Comparison of ENCODE assay signal across 11 cellular contexts in the genomic region with DNA sequence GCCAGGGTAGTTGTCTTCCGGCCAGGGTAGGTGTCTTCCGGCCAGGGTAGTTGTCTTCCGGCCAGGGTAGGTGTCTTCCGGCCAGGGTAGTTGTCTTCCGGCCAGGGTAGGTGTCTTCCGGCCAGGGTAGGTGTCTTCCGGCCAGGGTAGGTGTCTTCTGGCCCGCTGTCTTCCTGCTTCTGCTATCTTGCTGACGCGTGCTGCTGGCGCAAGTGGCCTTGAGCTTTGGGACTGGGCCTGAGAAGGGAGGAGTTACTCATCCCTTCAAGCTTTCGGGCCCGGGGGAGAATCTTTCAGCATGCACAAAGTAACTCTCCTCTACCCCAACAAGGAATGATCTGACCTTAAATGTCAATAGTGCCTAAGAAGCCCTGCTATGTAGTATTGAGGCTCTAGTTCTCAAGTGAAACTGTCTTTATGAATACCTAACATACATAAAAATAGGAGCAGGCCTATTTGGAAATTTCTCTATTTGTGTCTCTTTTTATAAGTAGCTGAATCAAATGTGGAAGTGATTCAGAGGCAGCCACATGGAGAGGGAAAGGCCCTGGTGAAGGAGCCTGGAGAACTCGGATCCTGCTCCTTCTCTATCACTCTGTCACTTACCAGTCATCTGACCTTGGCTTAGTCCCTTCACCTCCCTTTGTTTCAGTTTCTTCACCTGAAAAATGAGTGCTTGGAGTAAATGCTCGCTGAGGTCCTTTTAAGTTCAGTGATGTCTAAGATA.
DNase-seq lines count a peak whose midpoint lies in the region; ATAC-seq and TF ChIP-seq lines count a peak whose summit lies in the region.
"Had no signal": no experiment of that assay in that cellular context is flagged by ENCODE, and none has a peak within 500 bp of the region (broad histone marks: within the 10 kb centered on the region; RNA-seq: fewer than 3 reads in every experiment).

No MANE protein-coding gene starts in this region.

- H4K5ac ChIP-seq in IMR-90 (ENCODE audit: low read depth, low read length), result peak overlapping the region; percentile 77; the same call in 1 of the 2 replicates

- H3K36me3 Mint-ChIP-seq in endodermal cell (ENCODE audit: low read depth), result no peaks in the 10 kb centered on the region

- peak; percentile 44; the same call in 1 of the 2 replicates for ATAC-seq in IMR-90 (ENCODE audit: low read depth)
- ATAC-seq in lung (ENCODE audit: insufficient read depth, low FRiP score), result no peak
- no peak for ATAC-seq in HG03039 (IDR thresholded peaks at IDR 0.05; ENCODE audit: unreplicated experiment)
- ATAC-seq in GM21526 (IDR thresholded peaks at IDR 0.05; ENCODE audit: low FRiP score, unreplicated experiment), result no peak
- ATAC-seq: foreskin keratinocyte had no signal

- H3K9me3 ChIP-seq in IMR-90 (ENCODE audit: control insufficient read depth, insufficient read depth, low read length) (no peaks in the 10 kb centered on the region), endodermal cell (ENCODE audit: control insufficient read depth, low read length) (no peaks in the 10 kb centered on the region), lung (ENCODE audit: control insufficient read depth in 2 of 2, insufficient read depth in 1 of 2, low read length in 1 of 2) (no peaks in the 10 kb centered on the region), transverse colon (no peaks in the 10 kb centered on the region)

- H3K4me1 ChIP-seq in IMR-90 (ENCODE audit: control insufficient read depth, insufficient read depth, low read length) (peaks cover 9% of the 10 kb centered on the region; the same call in 1 of the 2 replicates), endodermal cell (ENCODE audit: control insufficient read depth, insufficient read depth, low read length) (peaks cover 8% of the 10 kb centered on the region), lung (ENCODE audit: control insufficient read depth in 2 of 2, insufficient read depth in 2 of 2, low read length in 2 of 2) (peaks cover 2 to 28% of the 10 kb centered on the region in 2 donors), transverse colon (peaks cover 0 to 40% (median 6%) of the 10 kb centered on the region in 4 donors)
- H3K4me1 ChIP-seq: foreskin keratinocyte had no signal

- H3K79me1 ChIP-seq in IMR-90 (ENCODE audit: low read depth in 1 of 2, low read length in 2 of 2), result peaks cover 0 to 4% of the 10 kb centered on the region in 2 experiments; a peak in 1 of 4 replicates

- H3K27ac Mint-ChIP-seq in endodermal cell, result peak overlapping the region; percentile 56
- H3K27ac Mint-ChIP-seq: activated T-helper 1 cell treated with anti-CD3 and anti-CD28 coated beads, Interleukin-12 subunit alpha, Interleukin-12 subunit beta, Interleukin-2, Interleukin-4 antibody, amounts not matched to agents 30 ng/mL and 10 ng/mL and 1 ng/mL, durations not matched to agents 14 hours and 24 hours and 36 hours had no signal

- H3K9ac ChIP-seq in IMR-90 (ENCODE audit: low read depth, low read length), result no peak overlapping the region
- H3K9ac ChIP-seq in endodermal cell (ENCODE audit: extremely low read depth, low read length, poor library complexity, severe bottlenecking), result no peak overlapping the region
- H3K9ac ChIP-seq: neural progenitor cell had no signal

- no peak overlapping the region for H3K4ac ChIP-seq in IMR-90 (ENCODE audit: low read depth, low read length)

- no peak for TF ChIP-seq EP300 in transverse colon (IDR thresholded peaks at IDR 0.05; ENCODE audit: low read depth)

- no peaks in the 10 kb centered on the region for H3K27me3 Mint-ChIP-seq in endodermal cell (ENCODE audit: insufficient read depth)

- intact Hi-C loops in IMR-90 (cut with micrococcal nuclease), result no loop called here
- intact Hi-C loops in transverse colon (cut with DNase I; ENCODE audit: low total_unique reads), result no loop called here

- no peak overlapping the region for H3K27ac ChIP-seq in IMR-90 (ENCODE audit: insufficient read depth, low read length)
- no peak overlapping the region for H3K27ac ChIP-seq in endodermal cell (ENCODE audit: low read depth, low read length)
- peak overlapping the region; percentile 68 to 77 for H3K27ac ChIP-seq in lung (ENCODE audit: low read depth in 1 of 2, low read length in 1 of 2)
- peak overlapping the region; percentile 54 to 75 (median 71) for H3K27ac ChIP-seq in transverse colon
- H3K27ac ChIP-seq: foreskin keratinocyte, neural progenitor cell had no signal

- H2BK5ac ChIP-seq in IMR-90 (ENCODE audit: low read depth, low read length, poor library complexity, severe bottlenecking), result no peak overlapping the region

- no peak for TF ChIP-seq CTCF in IMR-90 (conservative IDR thresholded peaks at IDR 0.05; ENCODE audit: low read depth, low read length)
- no peak for TF ChIP-seq CTCF in endodermal cell (conservative IDR thresholded peaks at IDR 0.05)
- TF ChIP-seq CTCF in lung (IDR thresholded peaks at IDR 0.05; ENCODE audit: control extremely low read depth, extremely low read depth), result no peak
- TF ChIP-seq CTCF in transverse colon (IDR thresholded peaks at IDR 0.05), result no peak

- peaks cover 32% of the 10 kb centered on the region for H3K4me1 Mint-ChIP-seq in endodermal cell

- H3K36me3 ChIP-seq in IMR-90 (ENCODE audit: control insufficient read depth, insufficient read depth, low read length) (peaks cover 4% of the 10 kb centered on the region; the same call in 1 of the 2 replicates), endodermal cell (ENCODE audit: control insufficient read depth, insufficient read depth, low read length) (no peaks in the 10 kb centered on the region), lung (ENCODE audit: control insufficient read depth in 2 of 2, insufficient read depth in 2 of 2, low read length in 2 of 2) (peaks cover 0 to 5% of the 10 kb centered on the region in 2 donors), transverse colon (no peaks in the 10 kb centered on the region)
- H3K36me3 ChIP-seq: neural progenitor cell had no signal

- no peak overlapping the region for H3K4me2 ChIP-seq in IMR-90 (ENCODE audit: low read depth, low read length)

- CTCF ChIA-PET in IMR-90 (lab: Yijun Ruan, JAX), result interaction anchor here (0.9 kb wide), 1 partner anchor 112 kb away, joined by 3 read pairs; no protein-coding TSS in a partner anchor

- H2BK15ac ChIP-seq in IMR-90 (ENCODE audit: low read depth, low read length), result peak overlapping the region; percentile 29; the same call in 1 of the 3 replicates

- no peak overlapping the region for H4K8ac ChIP-seq in IMR-90 (ENCODE audit: low read depth in 2 of 2, low read length in 2 of 2)

- H2AK5ac ChIP-seq in IMR-90 (ENCODE audit: low read depth, low read length), result no peak overlapping the region

- BruUV-seq in IMR-90 (replicated peaks; lab: Mats Ljungman, UMichigan), result no TSS peak

- peak; percentile 39 for DNase-seq in IMR-90
- DNase-seq in endodermal cell, result no peak
- DNase-seq in lung (ENCODE audit: low spot score), result no peak
- peak; percentile 41 for DNase-seq in transverse colon
- no peak for DNase-seq in kidney glomerular epithelial cell (lab: John Stamatoyannopoulos, UW)
- no peak for DNase-seq in HT-29 (ENCODE audit: low spot score)

- H3K27me3 ChIP-seq in IMR-90 (ENCODE audit: control insufficient read depth, insufficient read depth, low read length), result no peaks in the 10 kb centered on the region
- H3K27me3 ChIP-seq in endodermal cell (ENCODE audit: control insufficient read depth, insufficient read depth, low read length, poor library complexity, severe bottlenecking), result peaks cover 15% of the 10 kb centered on the region
- H3K27me3 ChIP-seq in lung (ENCODE audit: control insufficient read depth, insufficient read depth), result no peaks in the 10 kb centered on the region
- no peaks in the 10 kb centered on the region for H3K27me3 ChIP-seq in transverse colon
- H3K27me3 ChIP-seq: foreskin keratinocyte, neural progenitor cell had no signal

- H3K56ac ChIP-seq in IMR-90 (ENCODE audit: extremely low read depth, insufficient read depth, low read length), result no peak overlapping the region

- POLR2A ChIA-PET in IMR-90 (lab: Charles Lee; ENCODE audit: unreplicated experiment), result interaction anchor here (0.5 kb wide), 1 partner anchor 48 kb away, joined by 3 read pairs; no protein-coding TSS in a partner anchor

- H2AK9ac ChIP-seq in IMR-90 (replicated peaks; ENCODE audit: low read depth, low read length, poor library complexity), result no peak overlapping the region

- peaks cover 6% of the 10 kb centered on the region for H3K9me1 ChIP-seq in IMR-90 (ENCODE audit: insufficient read depth, low read length)

- H3K9me3 Mint-ChIP-seq in endodermal cell, result no peaks in the 10 kb centered on the region
- H3K9me3 Mint-ChIP-seq: activated T-helper 1 cell treated with anti-CD3 and anti-CD28 coated beads, Interleukin-12 subunit alpha, Interleukin-12 subunit beta, Interleukin-2, Interleukin-4 antibody, amounts not matched to agents 30 ng/mL and 10 ng/mL and 1 ng/mL, durations not matched to agents 14 hours and 24 hours and 36 hours had no signal

- in situ Hi-C loops in IMR-90 (cut with MboI; ENCODE audit: low sequenced_read_pairs), result no loop called here
- in situ Hi-C loops in transverse colon (cut with MboI; ENCODE audit: low pct_ligation_motif_present in 1 of 4, low pct_unique_long_range_greater_than_20kb in 1 of 4, low sequenced_read_pairs in 3 of 4), result no loop called here

- no peak overlapping the region for H4K91ac ChIP-seq in IMR-90 (ENCODE audit: insufficient read depth, low read depth, low read length)

- no peak overlapping the region for H3K4me3 Mint-ChIP-seq in endodermal cell
- H3K4me3 Mint-ChIP-seq: activated T-helper 1 cell treated with anti-CD3 and anti-CD28 coated beads, Interleukin-12 subunit alpha, Interleukin-12 subunit beta, Interleukin-2, Interleukin-4 antibody, amounts not matched to agents 30 ng/mL and 10 ng/mL and 1 ng/mL, durations not matched to agents 14 hours and 24 hours and 36 hours had no signal

- H3K4me3 ChIP-seq in IMR-90 (ENCODE audit: insufficient read depth, low read depth, low read length), result no peak overlapping the region
- H3K4me3 ChIP-seq in endodermal cell (ENCODE audit: low read length), result no peak overlapping the region
- H3K4me3 ChIP-seq in lung, result no peak overlapping the region
- no peak overlapping the region for H3K4me3 ChIP-seq in transverse colon
- H3K4me3 ChIP-seq: neural progenitor cell had no signal

- peak overlapping the region; percentile 74 for H3K18ac ChIP-seq in IMR-90 (ENCODE audit: low read depth, low read length)

- no peak for TF ChIP-seq RAD21 in IMR-90 (IDR thresholded peaks at IDR 0.05; ENCODE audit: low read length)

- no CpG with 5 or more reads among the region's 15 CpGs for WGBS in IMR-90 (ENCODE audit: extremely low coverage in 2 of 2, insufficient read length in 1 of 2), 2 experiments
- WGBS in endodermal cell (ENCODE audit: insufficient coverage in 1 of 2, insufficient read length in 1 of 2), 2 experiments, result 94% methylated on average over 13 of the region's 15 CpGs; no CpG with 5 or more reads in 1 of the 2 experiments
- 78 to 80% methylated on average over 11 to 13 of the region's 15 CpGs for WGBS in lung, 2 donors
- WGBS in transverse colon (ENCODE audit: low coverage in 1 of 2), 2 donors, result 76 to 78% methylated on average over 1 to 13 of the region's 15 CpGs

- 0 out of 2 replicates have a peak overlapping the region, but pooled peaks have one; percentile 8 for H3K14ac ChIP-seq in IMR-90 (replicated peaks; ENCODE audit: low read depth, low read length)

- no peak overlapping the region for H2AFZ ChIP-seq in IMR-90 (replicated peaks; ENCODE audit: low read length, poor library complexity)
- H2AFZ ChIP-seq: neural progenitor cell had no signal

- no peak for TF ChIP-seq POLR2A in IMR-90 (IDR thresholded peaks at IDR 0.05; ENCODE audit: low read depth, low read length)
- TF ChIP-seq POLR2A in transverse colon (IDR thresholded peaks at IDR 0.05), result no peak

- no peak overlapping the region; the same call in 1 of the 2 replicates for H2BK20ac ChIP-seq in IMR-90 (ENCODE audit: low read depth, low read length)

- no peaks in the 10 kb centered on the region for H4K20me1 ChIP-seq in IMR-90 (ENCODE audit: insufficient read depth, low read length)

- no peak overlapping the region for H3K23ac ChIP-seq in IMR-90 (ENCODE audit: low read depth, low read length)

- no peak overlapping the region for H2BK120ac ChIP-seq in IMR-90 (ENCODE audit: low read depth, low read length)

- dilution Hi-C loops in IMR-90 (cut with HindIII; ENCODE audit: low sequenced_read_pairs, unreplicated experiment), result no loop called here

Comparison
In these comparisons a context has a peak if more than half of its experiments do, and no peak if none do; other contexts are left out.
1. DNase-seq: peak in IMR-90 (single experiment) and transverse colon (single experiment); none in endodermal cell (single experiment), lung (single experiment), kidney glomerular epithelial cell (single experiment) and HT-29 (single experiment).
2. H3K27ac ChIP-seq: peak in lung (2 of 2) and transverse colon (4 of 4); none in IMR-90 (single experiment) and endodermal cell (single experiment).